ENCODE assay signal across 13 cellular contexts in genomic region chr5:14428302-14429081, GRCh38.
DNase-seq lines count a peak whose midpoint lies in the region; ATAC-seq, FAIRE-seq and TF ChIP-seq lines count a peak whose summit lies in the region.
"Had no signal": no experiment of that assay in that cellular context is flagged by ENCODE, and none has a peak within 500 bp of the region (broad histone marks: within the 10 kb centered on the region; RNA-seq: fewer than 3 reads in every experiment).

No MANE protein-coding gene starts in this region.

- peaks cover 12% of the 10 kb centered on the region for H3K79me1 ChIP-seq in mesendoderm (ENCODE audit: low read length)

- H3K27me3 ChIP-seq in ACC112 (ENCODE audit: insufficient read depth, low read length) (no peaks in the 10 kb centered on the region), bronchial epithelial cell (ENCODE audit: control insufficient read depth, insufficient read depth, low read length) (no peaks in the 10 kb centered on the region), mesendoderm (ENCODE audit: insufficient read depth, low read length, poor library complexity) (no peaks in the 10 kb centered on the region)

- H2BK15ac ChIP-seq in mesendoderm (replicated peaks; ENCODE audit: low read depth): no peak overlapping the region

- H3K23ac ChIP-seq in mesendoderm (ENCODE audit: low read length): no peak overlapping the region

- H3K27ac ChIP-seq in ACC112 (ENCODE audit: low read depth, low read length) (peak overlapping the region; percentile 44), mesendoderm (ENCODE audit: low read depth, low read length) (no peak overlapping the region)

- H3K4me2 ChIP-seq in mesendoderm (ENCODE audit: low read length): no peak overlapping the region

- WGBS in mesendoderm (ENCODE audit: extremely low coverage, insufficient coverage, low lambda C conversion rate): no CpG with 5 or more reads among the region's 12 CpGs

- no peak overlapping the region for H3K4me3 ChIP-seq in ACC112 (ENCODE audit: low read depth, low read length)
- no peak overlapping the region for H3K4me3 ChIP-seq in bronchial epithelial cell (ENCODE audit: low read depth, low read length)
- no peak overlapping the region for H3K4me3 ChIP-seq in mesendoderm (ENCODE audit: low read length)
- H3K4me3 ChIP-seq: K562 had no signal

- ATAC-seq in GM21367 (IDR thresholded peaks at IDR 0.05; ENCODE audit: unreplicated experiment): no peak
- ATAC-seq: K562 had no signal

- H3K4me1 ChIP-seq in ACC112 (ENCODE audit: control insufficient read depth, insufficient read depth, low read length, unreplicated experiment): peaks cover 8% of the 10 kb centered on the region
- H3K4me1 ChIP-seq in mesendoderm (ENCODE audit: control insufficient read depth, low read depth, low read length): peaks cover 13% of the 10 kb centered on the region

- no peak overlapping the region for H2BK120ac ChIP-seq in mesendoderm (ENCODE audit: low read depth, low read length)

- no peak overlapping the region for H4K5ac ChIP-seq in mesendoderm (ENCODE audit: low read length)

- no peak overlapping the region for H2AK5ac ChIP-seq in mesendoderm (ENCODE audit: low read length)

- H3K9ac ChIP-seq in mesendoderm (ENCODE audit: low read length): no peak overlapping the region

- FAIRE-seq in bronchial epithelial cell (lab: Jason Lieb, UNC): no peak
- FAIRE-seq: H1, K562, kidney had no signal

- H2BK5ac ChIP-seq in mesendoderm (ENCODE audit: low read length): no peak overlapping the region

- H3K18ac ChIP-seq in mesendoderm (ENCODE audit: low read length): no peak overlapping the region

- H3K79me2 ChIP-seq in ACC112 (ENCODE audit: control insufficient read depth, insufficient read depth, low read length, unreplicated experiment) (peaks cover 70% of the 10 kb centered on the region), mesendoderm (ENCODE audit: control insufficient read depth, insufficient read depth, low read length) (no peaks in the 10 kb centered on the region)

- H3K4ac ChIP-seq in mesendoderm (ENCODE audit: low read depth, low read length): no peak overlapping the region

- H4K8ac ChIP-seq in mesendoderm (ENCODE audit: low read depth, low read length): no peak overlapping the region

- no peak for TF ChIP-seq CTCF in bronchial epithelial cell (IDR thresholded peaks at IDR 0.05; ENCODE audit: insufficient read depth, low read length, severe bottlenecking)

- DNase-seq in NCI-H2081 (lab: John Stamatoyannopoulos, UW) (peak; percentile 44 to 91), bronchial epithelial cell (ENCODE audit: low read depth) (peak; percentile 69), mesendoderm (peak; percentile 35), Kasumi-1 (lab: John Stamatoyannopoulos, UW) (no peak), T-helper 9 cell (no peak), NCI-H2171 treated with DMSO at 0.1 percent for 48 hours (lab: John Stamatoyannopoulos, UW) (no peak)
- DNase-seq: amniotic stem cell, kidney, NCI-H526 had no signal

- peaks cover 38% of the 10 kb centered on the region for H3K36me3 ChIP-seq in ACC112 (ENCODE audit: insufficient read depth, low read length)
- H3K36me3 ChIP-seq in bronchial epithelial cell (ENCODE audit: control insufficient read depth, insufficient read depth, low read length): peaks cover 9% of the 10 kb centered on the region
- H3K36me3 ChIP-seq in mesendoderm (ENCODE audit: control insufficient read depth, insufficient read depth, low read length): no peaks in the 10 kb centered on the region

- H2AFZ ChIP-seq in ACC112 (ENCODE audit: low read length, unreplicated experiment): no peak overlapping the region

- H3K56ac ChIP-seq in mesendoderm (ENCODE audit: low read length): no peak overlapping the region

Comparison
In these comparisons a context has a peak if more than half of its experiments do, and no peak if none do; other contexts are left out.
1. DNase-seq: peak in NCI-H2081 (2 of 2), bronchial epithelial cell (single experiment) and mesendoderm (single experiment); none in Kasumi-1 (0 of 2), T-helper 9 cell (single experiment) and NCI-H2171 treated with DMSO at 0.1 percent for 48 hours (single experiment).